Comparison of ENCODE assay signal across 9 cellular contexts in the genomic region with DNA sequence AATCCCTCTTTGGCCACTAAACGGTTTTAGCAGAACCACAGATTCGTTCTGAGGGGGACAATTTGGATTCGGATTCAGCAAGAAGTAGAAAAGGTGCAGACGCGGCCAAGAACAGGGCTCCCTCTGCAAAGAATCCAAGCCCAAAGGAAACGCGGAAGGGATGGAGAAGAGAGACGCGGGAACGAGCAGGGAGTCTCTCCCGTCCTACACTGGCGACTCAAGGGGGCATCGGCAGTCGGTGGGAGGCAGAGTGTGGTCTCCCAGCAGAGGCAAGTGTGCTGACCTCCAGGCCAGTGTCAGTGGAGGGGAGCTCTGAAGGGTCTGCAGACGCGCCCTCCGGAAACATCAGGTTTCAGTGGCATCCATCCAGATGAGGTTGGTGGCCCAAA. TPM values are rescaled to one million over a fixed set of nuclear protein-coding genes. Genes with fewer than 3 reads are reported as not detected.
DNase-seq lines count a peak whose midpoint lies in the region; ATAC-seq and TF ChIP-seq lines count a peak whose summit lies in the region.
"Had no signal": no experiment of that assay in that cellular context is flagged by ENCODE, and none has a peak within 500 bp of the region (broad histone marks: within the 10 kb centered on the region; RNA-seq: fewer than 3 reads in every experiment).

No MANE protein-coding gene starts in this region.

- no peak overlapping the region for H3K27ac ChIP-seq in vagina

- H3K27ac Mint-ChIP-seq in stimulated activated naive CD8-positive, alpha-beta T cell treated with anti-CD3 and anti-CD28 coated beads, Interleukin-15, Interleukin-2, amounts not matched to agents 100 ng/mL and 50 ng/mL, for 24 hours = no peak overlapping the region
- H3K27ac Mint-ChIP-seq in MCF 10A (ENCODE audit: low read depth, unreplicated experiment) (no peak overlapping the region), mesothelial cell of epicardium (no peak overlapping the region)

- peak overlapping the region; percentile 19 to 48 for H3K4me3 ChIP-seq in vagina

- no peaks in the 10 kb centered on the region for H3K9me3 ChIP-seq in vagina

- no peak for TF ChIP-seq CTCF in MCF 10A (IDR thresholded peaks at IDR 0.05; ENCODE audit: unreplicated experiment)
- TF ChIP-seq CTCF in mesothelial cell of epicardium (IDR thresholded peaks at IDR 0.05; ENCODE audit: unreplicated experiment) = no peak
- TF ChIP-seq CTCF in vagina (IDR thresholded peaks at IDR 0.05) = no peak

- H3K4me1 ChIP-seq in vagina = peaks cover 11% of the 10 kb centered on the region

- intact Hi-C loops in MCF 10A (cut with micrococcal nuclease) (no loop called here), vagina (cut with DNase I) (no loop called here)

- no peak for DNase-seq in stimulated activated naive CD8-positive, alpha-beta T cell treated with anti-CD3 and anti-CD28 coated beads, Interleukin-15, Interleukin-2, amounts not matched to agents 100 U/mL and 50 U/mL, for 24 hours
- no peak for DNase-seq in MCF 10A (ENCODE audit: unreplicated experiment)
- no peak for DNase-seq in mesothelial cell of epicardium (ENCODE audit: low spot score in 2 of 2, unreplicated experiment in 2 of 2)
- no peak for DNase-seq in vagina (ENCODE audit: extremely low spot score in 2 of 2)
- DNase-seq: stimulated activated CD4-positive, alpha-beta T cell treated with anti-CD3 and anti-CD28 coated beads, Interleukin-12 subunit alpha, Interleukin-12 subunit beta, amount 100 ng/mL, for 4 hours had no signal

- peaks cover 46% of the 10 kb centered on the region for H3K4me1 Mint-ChIP-seq in stimulated activated naive CD8-positive, alpha-beta T cell treated with anti-CD3 and anti-CD28 coated beads, Interleukin-15, Interleukin-2, amounts not matched to agents 100 ng/mL and 50 ng/mL, for 24 hours (ENCODE audit: low read depth)
- no peaks in the 10 kb centered on the region for H3K4me1 Mint-ChIP-seq in MCF 10A (ENCODE audit: insufficient read depth, unreplicated experiment)
- peaks cover 5% of the 10 kb centered on the region for H3K4me1 Mint-ChIP-seq in mesothelial cell of epicardium

- CTCF ChIA-PET in MCF 10A (lab: Yijun Ruan, JAX) = interaction anchor here (0.6 kb wide), 2 partner anchors 127 to 515 kb away, joined by 3 to 4 read pairs; no protein-coding TSS in a partner anchor

- H3K36me3 ChIP-seq in vagina = no peaks in the 10 kb centered on the region

- H3K4me3 Mint-ChIP-seq in stimulated activated naive CD8-positive, alpha-beta T cell treated with anti-CD3 and anti-CD28 coated beads, Interleukin-15, Interleukin-2, amounts not matched to agents 100 ng/mL and 50 ng/mL, for 24 hours = peak overlapping the region; percentile 66
- H3K4me3 Mint-ChIP-seq in MCF 10A (ENCODE audit: unreplicated experiment) (peak overlapping the region; percentile 39), mesothelial cell of epicardium (peak overlapping the region; percentile 69)

- H3K27me3 Mint-ChIP-seq in stimulated activated naive CD8-positive, alpha-beta T cell treated with anti-CD3 and anti-CD28 coated beads, Interleukin-15, Interleukin-2, amounts not matched to agents 100 ng/mL and 50 ng/mL, for 24 hours = peaks cover 75% of the 10 kb centered on the region
- H3K27me3 Mint-ChIP-seq in MCF 10A (ENCODE audit: insufficient read depth, unreplicated experiment) = peaks cover 51% of the 10 kb centered on the region
- H3K27me3 Mint-ChIP-seq in mesothelial cell of epicardium (ENCODE audit: low read depth) = peaks cover 92% of the 10 kb centered on the region

- no peaks in the 10 kb centered on the region for H3K9me3 Mint-ChIP-seq in stimulated activated naive CD8-positive, alpha-beta T cell treated with anti-CD3 and anti-CD28 coated beads, Interleukin-15, Interleukin-2, amounts not matched to agents 100 ng/mL and 50 ng/mL, for 24 hours
- no peaks in the 10 kb centered on the region for H3K9me3 Mint-ChIP-seq in MCF 10A (ENCODE audit: unreplicated experiment)
- no peaks in the 10 kb centered on the region for H3K9me3 Mint-ChIP-seq in mesothelial cell of epicardium

- BruUV-seq in MCF 10A (replicated peaks; lab: Mats Ljungman, UMichigan) = no TSS peak

- H3K27me3 ChIP-seq in vagina = no peaks in the 10 kb centered on the region

- TF ChIP-seq POLR2A in vagina (IDR thresholded peaks at IDR 0.05) = no peak

- POLR2A ChIA-PET in MCF 10A (lab: Yijun Ruan, JAX) = no interaction called here

- ATAC-seq in stimulated activated naive CD8-positive, alpha-beta T cell treated with anti-CD3 and anti-CD28 coated beads, Interleukin-15, Interleukin-2, amounts not matched to agents 100 U/mL and 50 U/mL, for 24 hours = no peak
- ATAC-seq in HG02973 (IDR thresholded peaks at IDR 0.05; ENCODE audit: unreplicated experiment) (no peak), HG03457 (IDR thresholded peaks at IDR 0.05; ENCODE audit: unreplicated experiment) (no peak), HG03460 (IDR thresholded peaks at IDR 0.05; ENCODE audit: unreplicated experiment) (no peak)

- H3K36me3 Mint-ChIP-seq in stimulated activated naive CD8-positive, alpha-beta T cell treated with anti-CD3 and anti-CD28 coated beads, Interleukin-15, Interleukin-2, amounts not matched to agents 100 ng/mL and 50 ng/mL, for 24 hours (ENCODE audit: low read depth) = no peaks in the 10 kb centered on the region
- H3K36me3 Mint-ChIP-seq in MCF 10A (ENCODE audit: insufficient read depth, unreplicated experiment) (no peaks in the 10 kb centered on the region), mesothelial cell of epicardium (no peaks in the 10 kb centered on the region)

RNA-seq across cellular contexts. Expression of a gene that starts 1.1 kb away (rescaled TPM):
- total RNA-seq in MCF 10A (2022) (not detected in 2 replicates), mesothelial cell of epicardium (0.29 to 0.47 TPM in 2 of 3 replicates, not detected in the other), vagina (not detected)
